ENCODE assay signal across 21 cellular contexts in genomic region chr4:81555489-81555888, GRCh38.
DNase-seq lines count a peak whose midpoint lies in the region; ATAC-seq, FAIRE-seq and TF ChIP-seq lines count a peak whose summit lies in the region.
"Had no signal": no experiment of that assay in that cellular context is flagged by ENCODE, and none has a peak within 500 bp of the region (broad histone marks: within the 10 kb centered on the region; RNA-seq: fewer than 3 reads in every experiment).

No MANE protein-coding gene starts in this region.

- H2AFZ ChIP-seq in GM23338 (peak overlapping the region; percentile 1; the same call in 1 of the 2 replicates), Loucy (ENCODE audit: low read length) (peak overlapping the region; percentile 37; the same call in 1 of the 2 replicates)
- H2AFZ ChIP-seq: PC-9 had no signal

- H3K4me2 ChIP-seq in GM23338 (no peak overlapping the region), Loucy (ENCODE audit: low read depth, low read length, poor library complexity, severe bottlenecking) (no peak overlapping the region)
- H3K4me2 ChIP-seq: PC-9 had no signal

- no peaks in the 10 kb centered on the region for H3K9me3 ChIP-seq in Loucy (ENCODE audit: insufficient read depth, low read depth, low read length)
- no peaks in the 10 kb centered on the region for H3K9me3 ChIP-seq in stomach
- H3K9me3 ChIP-seq: SJCRH30 had no signal

- H3K79me2 ChIP-seq in GM23338 (replicated peaks; ENCODE audit: insufficient read depth) (no peaks in the 10 kb centered on the region), Loucy (ENCODE audit: insufficient read depth, low read length) (no peaks in the 10 kb centered on the region)

- H4K20me1 ChIP-seq in GM23338 (replicated peaks; ENCODE audit: insufficient read depth) (no peaks in the 10 kb centered on the region), Loucy (ENCODE audit: insufficient read depth, low read length, poor library complexity, severe bottlenecking) (no peaks in the 10 kb centered on the region)

- intact Hi-C loops in stomach (cut with DNase I; ENCODE audit: low total_unique reads), result no loop called here

- no peak overlapping the region for H3K27ac ChIP-seq in GM23338 (ENCODE audit: low read depth)
- H3K27ac ChIP-seq in stomach, result peak overlapping the region; percentile 4 to 59 (median 17)
- H3K27ac ChIP-seq: PC-9, SJCRH30 had no signal

- TF ChIP-seq EP300 in stomach (IDR thresholded peaks at IDR 0.05), result no peak

- H3K9ac ChIP-seq in Loucy (ENCODE audit: low read depth, low read length, poor library complexity, severe bottlenecking), result no peak overlapping the region

- 12 to 27% (median 22%) methylated on average over 3 of the region's 3 CpGs for WGBS in stomach, 5 donors

- no peaks in the 10 kb centered on the region for H3F3A ChIP-seq in GM23338 (replicated peaks; ENCODE audit: low read depth)
- no peaks in the 10 kb centered on the region for H3F3A ChIP-seq in Loucy (ENCODE audit: low read depth)

- DNase-seq in GM23338 (ENCODE audit: low spot score) (no peak), stomach (no peak)
- DNase-seq in activated CD4-positive, alpha-beta T cell treated with anti-CD3 and anti-CD28 coated beads, Interleukin-2, amount 50 U/mL, for 48 hours, result no peak
- DNase-seq: CD8-positive, alpha-beta T cell; DMS79 treated with DMSO at 0.1 percent for 48 hours; GDM1; H7; Kasumi-1; NCI-H1105 treated with DMSO at 0.1 percent for 48 hours; NCI-H187 treated with DMSO at 0.1 percent for 48 hours; NCI-H69; NK-92 treated with Interleukin-12 subunit alpha and Interleukin-12 subunit beta, amount 100 ng/mL, for 24 hours; PC-9; SJCRH30 had no signal

- no peaks in the 10 kb centered on the region for H3K36me3 ChIP-seq in GM23338 (ENCODE audit: insufficient read depth)
- H3K36me3 ChIP-seq in Loucy (ENCODE audit: insufficient read depth, low read length), result no peaks in the 10 kb centered on the region
- no peaks in the 10 kb centered on the region for H3K36me3 ChIP-seq in stomach
- H3K36me3 ChIP-seq: SJCRH30 had no signal

- H3K27me3 Mint-ChIP-seq in GM23338 (ENCODE audit: insufficient read depth, low read depth, poor library complexity), result peaks cover 2% of the 10 kb centered on the region

- no peaks in the 10 kb centered on the region for H3K9me2 ChIP-seq in GM23338 (ENCODE audit: insufficient read depth)
- no peaks in the 10 kb centered on the region for H3K9me2 ChIP-seq in Loucy (replicated peaks; ENCODE audit: low read depth, low read length)

- H3K27me3 ChIP-seq in GM23338 (ENCODE audit: insufficient read depth), result no peaks in the 10 kb centered on the region
- no peaks in the 10 kb centered on the region for H3K27me3 ChIP-seq in Loucy (ENCODE audit: insufficient read depth, low read length, poor library complexity, severe bottlenecking)
- H3K27me3 ChIP-seq in stomach, result no peaks in the 10 kb centered on the region

- TF ChIP-seq POLR2A in stomach (IDR thresholded peaks at IDR 0.05), result no peak

- H3K4me1 Mint-ChIP-seq in GM23338, result peaks cover 28% of the 10 kb centered on the region

- H3K4me3 Mint-ChIP-seq in GM23338, result no peak overlapping the region
- H3K4me3 Mint-ChIP-seq: CD8-positive, alpha-beta T cell had no signal

- H3K4me3 ChIP-seq in GM23338, result no peak overlapping the region
- no peak overlapping the region for H3K4me3 ChIP-seq in Loucy (ENCODE audit: low read length, poor library complexity, severe bottlenecking)
- H3K4me3 ChIP-seq in stomach, result no peak overlapping the region
- H3K4me3 ChIP-seq: PC-9, SJCRH30 had no signal

- ATAC-seq in GM23338, result no peak
- ATAC-seq in GM18909 (IDR thresholded peaks at IDR 0.05; ENCODE audit: poor library complexity, unreplicated experiment), result no peak
- no peak for ATAC-seq in GM21360 (IDR thresholded peaks at IDR 0.05; ENCODE audit: unreplicated experiment)
- ATAC-seq: CD8-positive, alpha-beta T cell had no signal

- H3K36me3 Mint-ChIP-seq in GM23338 (ENCODE audit: low read depth), result no peaks in the 10 kb centered on the region
- H3K36me3 Mint-ChIP-seq: CD8-positive, alpha-beta T cell had no signal

- H3K27ac Mint-ChIP-seq in GM23338, result peak overlapping the region; percentile 19; the same call in 1 of the 2 replicates
- H3K27ac Mint-ChIP-seq: CD8-positive, alpha-beta T cell had no signal

- H3K4me1 ChIP-seq in GM23338 (ENCODE audit: insufficient read depth) (peaks cover 22% of the 10 kb centered on the region), Loucy (ENCODE audit: insufficient read depth, low read length, poor library complexity, severe bottlenecking) (peaks cover 5% of the 10 kb centered on the region), stomach (peaks cover 0 to 6% (median 2%) of the 10 kb centered on the region in 4 donors)
- H3K4me1 ChIP-seq: SJCRH30 had no signal

- FAIRE-seq in colon (lab: Jason Lieb, UNC), result peak; percentile 24
- FAIRE-seq: D721Med, GM12891, GM18507 had no signal

- no peaks in the 10 kb centered on the region for H3K9me3 Mint-ChIP-seq in GM23338
- H3K9me3 Mint-ChIP-seq: CD8-positive, alpha-beta T cell had no signal

- TF ChIP-seq CTCF in GM23338 (conservative IDR thresholded peaks at IDR 0.05; ENCODE audit: low read depth in 2 of 2) (no peak), Loucy (conservative IDR thresholded peaks at IDR 0.05; ENCODE audit: low read length) (no peak), stomach (IDR thresholded peaks at IDR 0.05) (no peak)

TF ChIP-seq in GM23338, 12 proteins besides CTCF, POLR2A, EP300 and RAD21:
- TF ChIP-seq STAT1 (IDR thresholded peaks at IDR 0.05; ENCODE audit: unreplicated experiment), result no peak
- TF ChIP-seq CREB1 (CRISPR knock-in tag; IDR thresholded peaks at IDR 0.05; ENCODE audit: low read depth), result no peak
- no peak for TF ChIP-seq ZNF462 (CRISPR knock-in tag; IDR thresholded peaks at IDR 0.05)
